ENCODE assay signal across 7 cellular contexts in the genomic region with DNA sequence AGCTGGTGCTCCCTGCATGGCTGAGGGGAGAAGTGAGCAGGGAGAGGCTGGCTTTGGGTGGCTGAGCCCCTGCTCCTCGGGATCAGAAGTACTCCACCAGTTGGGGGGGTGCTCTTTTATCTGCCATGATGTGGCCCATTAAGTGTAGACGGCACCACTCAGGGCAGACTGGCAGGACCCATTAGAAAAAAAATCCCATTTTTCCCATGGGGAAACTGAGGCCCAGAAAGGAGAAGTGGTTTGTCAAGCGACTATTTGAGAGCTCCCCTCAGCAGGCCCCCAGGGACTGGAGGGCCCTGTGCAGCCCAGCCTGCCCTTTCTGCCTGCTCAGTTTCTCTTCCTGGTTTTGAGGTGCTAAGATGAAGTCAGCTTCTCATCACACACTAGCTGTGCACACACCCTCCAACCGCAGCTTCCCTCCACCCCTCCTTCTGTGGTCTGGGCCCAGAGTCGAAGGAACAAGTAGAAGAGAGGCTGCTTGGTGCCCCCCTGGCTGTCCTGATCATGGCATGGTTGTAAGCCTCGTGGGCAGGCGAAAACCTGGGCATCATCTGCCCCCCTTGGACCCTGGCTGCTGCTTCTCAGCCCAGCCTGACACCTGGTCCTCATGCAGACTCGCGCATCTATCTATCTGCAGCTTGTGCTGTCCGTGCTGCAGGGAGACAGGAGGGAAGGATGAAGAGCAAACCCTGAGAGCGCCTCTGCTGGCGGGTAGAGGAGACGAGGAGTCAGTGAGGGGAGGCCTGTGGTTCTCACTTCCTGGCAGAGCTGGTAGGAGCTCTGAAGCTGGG. TPM values are rescaled to one million over a fixed set of nuclear protein-coding genes. Genes with fewer than 3 reads are reported as not detected.
DNase-seq lines count a peak whose midpoint lies in the region; ATAC-seq, FAIRE-seq and TF ChIP-seq lines count a peak whose summit lies in the region.

No MANE protein-coding gene starts in this region.

- H2BK12ac ChIP-seq in H1 (ENCODE audit: low read depth, low read length) = no peak overlapping the region

- no peak overlapping the region for H4K5ac ChIP-seq in H1 (ENCODE audit: insufficient read length, low read depth, low read length)

- H3K79me2 ChIP-seq in H1 (ENCODE audit: control insufficient read depth in 1 of 2, insufficient read depth in 2 of 2, low read length in 2 of 2) = peaks cover 0 to 13% of the 10 kb centered on the region in 2 experiments; a peak in 1 of 4 replicates

- H4K8ac ChIP-seq in H1 (ENCODE audit: extremely low read depth, insufficient read depth, low read length) = no peak overlapping the region

- no peak overlapping the region for H2BK120ac ChIP-seq in H1 (replicated peaks; ENCODE audit: low read depth, low read length)

- DNase-seq in NCI-H69 (lab: John Stamatoyannopoulos, UW) (peak; percentile 39), H1 (ENCODE audit: low read depth in 1 of 2, low spot score in 2 of 2) (peak in 1 of 2 experiments; percentile 71)
- DNase-seq in activated CD8-positive, alpha-beta memory T cell treated with anti-CD3 and anti-CD28 coated beads for 4 hours (ENCODE audit: low read depth in 2 of 2) = peak; percentile 79 to 85
- peak; percentile 94 for DNase-seq in stimulated activated naive CD8-positive, alpha-beta T cell treated with anti-CD3 and anti-CD28 coated beads, Interleukin-15, Interleukin-2, amounts not matched to agents 100 U/mL and 50 U/mL, for 24 hours

- peaks cover 30% of the 10 kb centered on the region for H3K79me1 ChIP-seq in H1 (ENCODE audit: low read depth, low read length)

- H3K4ac ChIP-seq in H1 (replicated peaks; ENCODE audit: insufficient read length, low read depth, low read length) = no peak overlapping the region

- H3K18ac ChIP-seq in H1 (ENCODE audit: extremely low read depth, low read length) = no peak overlapping the region

- POLR2A ChIA-PET in H1 (lab: Charles Lee; ENCODE audit: partially characterized antibody) = interaction anchor here (0.6 to 4.5 kb wide), 10 partner anchors 10 to 109 kb away, joined by 3 to 20 read pairs (median 4); no protein-coding TSS in a partner anchor

- H4K20me1 ChIP-seq in H1 (replicated peaks in 1 of 2; ENCODE audit: control insufficient read depth in 1 of 2, insufficient read depth in 2 of 2, low read length in 2 of 2) = peaks cover 25 to 51% of the 10 kb centered on the region in 2 experiments

- TF ChIP-seq EP300 in H1 (IDR thresholded peaks at IDR 0.05; ENCODE audit: borderline replicate concordance in 1 of 2, low read depth in 2 of 2, low read length in 2 of 2) = no peak

- no peak overlapping the region for H4K91ac ChIP-seq in H1 (replicated peaks; ENCODE audit: insufficient read length, low read length)

- peak; percentile 79 to 95 (median 88) for TF ChIP-seq CTCF in H1 (IDR thresholded peaks at IDR 0.05; ENCODE audit: control extremely low read depth in 1 of 3, insufficient read depth in 1 of 3, low read depth in 1 of 3, low read length in 3 of 3)

- 44% methylated on average over 13 of the region's 13 CpGs; no CpG with 5 or more reads in 1 of the 2 experiments for WGBS in H1 (ENCODE audit: extremely low coverage in 1 of 2, insufficient coverage in 1 of 2, insufficient read length in 1 of 2, insufficient replicate concordance in 2 of 2, low coverage in 1 of 2, low lambda C conversion rate in 2 of 2, missing lambda C conversion rate in 1 of 2), 2 experiments

- H3K36me3 ChIP-seq in H1 (ENCODE audit: control insufficient read depth in 2 of 4, insufficient read depth in 4 of 4, low read length in 3 of 4) (no peaks in the 10 kb centered on the region), mucosa of stomach (ENCODE audit: control insufficient read depth, insufficient read depth, low read length) (no peaks in the 10 kb centered on the region)

- H3K23me2 ChIP-seq in H1 (ENCODE audit: low read depth, low read length) = peaks cover 5% of the 10 kb centered on the region

- H3K14ac ChIP-seq in H1 (ENCODE audit: insufficient read length) = no peak overlapping the region

- no peak overlapping the region for H2AFZ ChIP-seq in H1 (ENCODE audit: low read length)

- no peaks in the 10 kb centered on the region for H3K9me3 ChIP-seq in H1 (ENCODE audit: insufficient read depth in 2 of 2, low read depth in 1 of 2, low read length in 1 of 2)
- H3K9me3 ChIP-seq in mucosa of stomach (ENCODE audit: control insufficient read depth, low read length) = no peaks in the 10 kb centered on the region

- H3K4me3 ChIP-seq in H1 (ENCODE audit: extremely low read depth in 1 of 4, insufficient read depth in 2 of 4, low read depth in 3 of 4, low read length in 4 of 4) = no peak overlapping the region
- no peak overlapping the region for H3K4me3 ChIP-seq in mucosa of stomach (ENCODE audit: low read length)

- no peak for FAIRE-seq in H1 (lab: Jason Lieb, UNC)

- H2AK5ac ChIP-seq in H1 (ENCODE audit: low read depth, low read length) = no peak overlapping the region

- no peak overlapping the region for H2BK20ac ChIP-seq in H1 (ENCODE audit: low read length)

- H3K56ac ChIP-seq in H1 (replicated peaks; ENCODE audit: insufficient read length, low read depth, low read length) = no peak overlapping the region

- TF ChIP-seq POLR2A in GM18505 (IDR thresholded peaks at IDR 0.05; ENCODE audit: borderline replicate concordance, extremely low read depth, insufficient read depth, insufficient read length) (peak; percentile 67), H1 (IDR thresholded peaks at IDR 0.05; ENCODE audit: control extremely low read depth in 1 of 2, low read depth in 2 of 2, low read length in 2 of 2) (no peak)

- no peak overlapping the region for H3K23ac ChIP-seq in H1 (ENCODE audit: insufficient read length)

- CTCF ChIA-PET in H1 (lab: Charles Lee; ENCODE audit: partially characterized antibody) = interaction anchor here (0.6 to 53.7 kb wide), 29 partner anchors 9 to 307 kb away, joined by 3 to 1439 read pairs (median 6); a partner anchor contains a TSS

- no peak overlapping the region for H3K27ac ChIP-seq in H1 (ENCODE audit: low read depth, low read length)

- no peak overlapping the region for H2BK5ac ChIP-seq in H1 (ENCODE audit: low read depth, low read length)

- H2BK15ac ChIP-seq in H1 (ENCODE audit: low read length) = no peak overlapping the region

- H3K27me3 ChIP-seq in H1 (replicated peaks in 1 of 4; ENCODE audit: control insufficient read depth in 3 of 4, extremely low read depth in 1 of 4, insufficient read depth in 3 of 4, low read length in 3 of 4) = no peaks in the 10 kb centered on the region
- H3K27me3 ChIP-seq in mucosa of stomach (ENCODE audit: control insufficient read depth, insufficient read depth, low read length) = no peaks in the 10 kb centered on the region

- peak; percentile 11 to 47; a peak in 2 of 4 replicates for TF ChIP-seq RAD21 in H1 (IDR thresholded peaks at IDR 0.05 in 1 of 2, conservative IDR thresholded peaks at IDR 0.05 in 1 of 2; ENCODE audit: low read depth in 2 of 2, low read length in 2 of 2)

- H3K4me1 ChIP-seq in H1 (replicated peaks in 1 of 4; ENCODE audit: control insufficient read depth in 3 of 4, insufficient read depth in 4 of 4, low read length in 3 of 4) (peaks cover 4 to 34% (median 22%) of the 10 kb centered on the region in 4 experiments), mucosa of stomach (ENCODE audit: control insufficient read depth, insufficient read depth, low read length) (peaks cover 86% of the 10 kb centered on the region)

- H3K9ac ChIP-seq in H1 (replicated peaks in 1 of 4; ENCODE audit: extremely low read depth in 1 of 4, low read depth in 3 of 4, low read length in 3 of 4) = no peak overlapping the region
- H3K9ac ChIP-seq in mucosa of stomach (ENCODE audit: low read length) = peak overlapping the region; percentile 47

- ATAC-seq in GM18505 (IDR thresholded peaks at IDR 0.05; ENCODE audit: unreplicated experiment) = peak; percentile 42
- peak; percentile 43 for ATAC-seq in HG02763 (IDR thresholded peaks at IDR 0.05; ENCODE audit: unreplicated experiment)
- peak; percentile 73 for ATAC-seq in stimulated activated naive CD8-positive, alpha-beta T cell treated with anti-CD3 and anti-CD28 coated beads, Interleukin-15, Interleukin-2, amounts not matched to agents 100 U/mL and 50 U/mL, for 24 hours

- no peak overlapping the region for H3K4me2 ChIP-seq in H1 (ENCODE audit: insufficient read depth in 1 of 2, low read depth in 2 of 2, low read length in 2 of 2)

RNA-seq across cellular contexts. Expression of a gene that starts 5.6 kb away (rescaled TPM):
- total RNA-seq in H1 (2021; fragmentation: NEBNext Ultra II Directional; extraction: Animal tissue kit (Norgen Biotek cat#: 25700)) = 50.2 and 51.7 TPM in 2 replicates
- 13.7 and 23.0 TPM in 2 replicates for polyA plus RNA-seq in H1 (2011; rRNA removed)
- 16.8 TPM for polyA plus RNA-seq in H1 (2011; cell fraction: cytosol; rRNA removed)
- 40.7 TPM for polyA plus RNA-seq in H1 (2011; cell fraction: nucleus; rRNA removed)
- 31.1 to 46.6 TPM (median 42.9 TPM) in 4 replicates for polyA plus RNA-seq in H1 (2012, experiment 1 of 2)
- polyA plus RNA-seq in H1 (2012, experiment 2 of 2) = 39.8 TPM
- 22.2 TPM for polyA plus RNA-seq in H1 (2013, experiment 1 of 2)
- polyA plus RNA-seq in H1 (2013, experiment 2 of 2) = 21.3 TPM
- polyA minus RNA-seq in H1 (2011; rRNA and poly(A)+ RNA removed) = 12.9 and 26.4 TPM in 2 replicates
- polyA minus RNA-seq in H1 (2011; cell fraction: cytosol; rRNA and poly(A)+ RNA removed) = 21.8 TPM
- polyA minus RNA-seq in H1 (2011; cell fraction: nucleus; rRNA and poly(A)+ RNA removed) = 19.3 TPM

RNA-seq across cellular contexts. Expression of a gene that starts 25.2 kb away (rescaled TPM):
- not detected in 2 replicates for total RNA-seq in H1 (2021; fragmentation: NEBNext Ultra II Directional; extraction: Animal tissue kit (Norgen Biotek cat#: 25700))
- not detected in 2 replicates for polyA plus RNA-seq in H1 (2011; rRNA removed)
- polyA plus RNA-seq in H1 (2011; cell fraction: cytosol; rRNA removed) = 0.03 TPM
- not detected for polyA plus RNA-seq in H1 (2011; cell fraction: nucleus; rRNA removed)
- polyA plus RNA-seq in H1 (2012, experiment 1 of 2) = not detected in 4 replicates
- not detected for polyA plus RNA-seq in H1 (2012, experiment 2 of 2)
- not detected for polyA plus RNA-seq in H1 (2013, experiment 1 of 2)
- not detected for polyA plus RNA-seq in H1 (2013, experiment 2 of 2)
- polyA minus RNA-seq in H1 (2011; rRNA and poly(A)+ RNA removed) = not detected in 2 replicates
- polyA minus RNA-seq in H1 (2011; cell fraction: cytosol; rRNA and poly(A)+ RNA removed) = not detected
- polyA minus RNA-seq in H1 (2011; cell fraction: nucleus; rRNA and poly(A)+ RNA removed) = not detected

RNA-seq across cellular contexts. Expression of a gene that starts 38.8 kb away (rescaled TPM):
- not detected in 2 replicates for total RNA-seq in H1 (2021; fragmentation: NEBNext Ultra II Directional; extraction: Animal tissue kit (Norgen Biotek cat#: 25700))
- polyA plus RNA-seq in H1 (2011; rRNA removed) = not detected in 2 replicates
- polyA plus RNA-seq in H1 (2011; cell fraction: cytosol; rRNA removed) = not detected
- not detected for polyA plus RNA-seq in H1 (2011; cell fraction: nucleus; rRNA removed)
- polyA plus RNA-seq in H1 (2012, experiment 1 of 2) = not detected in 4 replicates
- not detected for polyA plus RNA-seq in H1 (2012, experiment 2 of 2)
- 0.02 TPM for polyA plus RNA-seq in H1 (2013, experiment 1 of 2)
- not detected for polyA plus RNA-seq in H1 (2013, experiment 2 of 2)
- not detected in 2 replicates for polyA minus RNA-seq in H1 (2011; rRNA and poly(A)+ RNA removed)
- polyA minus RNA-seq in H1 (2011; cell fraction: cytosol; rRNA and poly(A)+ RNA removed) = not detected
- polyA minus RNA-seq in H1 (2011; cell fraction: nucleus; rRNA and poly(A)+ RNA removed) = not detected

RNA-seq across cellular contexts. Expression of a gene that starts 39.0 kb away (rescaled TPM):
- not detected in 2 replicates for total RNA-seq in H1 (2021; fragmentation: NEBNext Ultra II Directional; extraction: Animal tissue kit (Norgen Biotek cat#: 25700))
- 0.17 and 0.27 TPM in 2 replicates for polyA plus RNA-seq in H1 (2011; rRNA removed)
- 0.23 TPM for polyA plus RNA-seq in H1 (2011; cell fraction: cytosol; rRNA removed)
- polyA plus RNA-seq in H1 (2011; cell fraction: nucleus; rRNA removed) = 0.16 TPM
- 0.08 to 0.19 TPM (median 0.08 TPM) in 3 of 4 replicates, not detected in the other for polyA plus RNA-seq in H1 (2012, experiment 1 of 2)
- 0.09 TPM for polyA plus RNA-seq in H1 (2012, experiment 2 of 2)
- 0.10 TPM for polyA plus RNA-seq in H1 (2013, experiment 1 of 2)
- polyA plus RNA-seq in H1 (2013, experiment 2 of 2) = 0.11 TPM
- polyA minus RNA-seq in H1 (2011; rRNA and poly(A)+ RNA removed) = 0.28 TPM in 1 of 2 replicates, not detected in the other
- polyA minus RNA-seq in H1 (2011; cell fraction: cytosol; rRNA and poly(A)+ RNA removed) = not detected
- polyA minus RNA-seq in H1 (2011; cell fraction: nucleus; rRNA and poly(A)+ RNA removed) = not detected

RNA-seq across cellular contexts. Expression of a gene that starts 55.5 kb away (rescaled TPM):
- total RNA-seq in H1 (2021; fragmentation: NEBNext Ultra II Directional; extraction: Animal tissue kit (Norgen Biotek cat#: 25700)) = 25.0 and 27.1 TPM in 2 replicates
- polyA plus RNA-seq in H1 (2011; rRNA removed) = 34.4 and 52.2 TPM in 2 replicates
- 39.6 TPM for polyA plus RNA-seq in H1 (2011; cell fraction: cytosol; rRNA removed)
- 241 TPM for polyA plus RNA-seq in H1 (2011; cell fraction: nucleus; rRNA removed)
- polyA plus RNA-seq in H1 (2012, experiment 1 of 2) = 23.8 to 32.8 TPM (median 27.6 TPM) in 4 replicates
- 22.2 TPM for polyA plus RNA-seq in H1 (2012, experiment 2 of 2)
- 23.5 TPM for polyA plus RNA-seq in H1 (2013, experiment 1 of 2)
- polyA plus RNA-seq in H1 (2013, experiment 2 of 2) = 20.5 TPM
- 22.9 and 29.2 TPM in 2 replicates for polyA minus RNA-seq in H1 (2011; rRNA and poly(A)+ RNA removed)
- 14.8 TPM for polyA minus RNA-seq in H1 (2011; cell fraction: cytosol; rRNA and poly(A)+ RNA removed)
- 30.0 TPM for polyA minus RNA-seq in H1 (2011; cell fraction: nucleus; rRNA and poly(A)+ RNA removed)
